31 cellular contexts compared by ENCODE assay signal in the genomic region with DNA sequence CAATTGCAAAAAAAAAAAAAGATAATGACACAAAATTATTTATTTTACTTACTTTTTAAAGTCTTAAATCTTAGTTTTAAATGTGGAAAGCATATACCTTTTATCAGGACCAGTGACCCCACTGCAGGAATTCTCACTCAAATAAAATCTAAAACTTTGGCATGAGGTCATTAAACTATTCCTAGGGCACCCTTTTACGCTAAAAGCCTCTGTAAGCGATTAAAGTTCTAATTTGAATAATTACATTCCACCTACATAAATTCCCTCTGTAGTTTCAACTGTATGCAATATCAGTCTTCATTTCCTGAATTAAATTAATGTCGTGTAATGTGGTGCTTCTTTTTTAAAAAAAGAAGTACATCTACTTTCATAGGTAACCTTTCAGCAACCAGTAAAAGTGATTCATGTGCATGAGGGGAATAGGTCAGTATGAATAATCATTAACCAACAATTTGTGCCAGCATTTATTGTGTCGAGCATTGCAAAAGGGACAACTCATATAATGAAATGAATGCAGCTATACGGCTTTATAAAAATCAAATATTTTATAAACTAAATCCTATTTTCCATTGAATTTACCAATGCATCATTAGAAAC. TPM values are rescaled to one million over a fixed set of nuclear protein-coding genes. Genes with fewer than 3 reads are reported as not detected.
DNase-seq lines count a peak whose midpoint lies in the region; ATAC-seq, FAIRE-seq and TF ChIP-seq lines count a peak whose summit lies in the region.
"Had no signal": no experiment of that assay in that cellular context is flagged by ENCODE, and none has a peak within 500 bp of the region (broad histone marks: within the 10 kb centered on the region; RNA-seq: fewer than 3 reads in every experiment).

No MANE protein-coding gene starts in this region.

- intact Hi-C loops in body of pancreas (cut with DNase I) (no loop called here), kidney (cut with DNase I) (no loop called here)

- no peaks in the 10 kb centered on the region for H3K27me3 ChIP-seq in body of pancreas
- H3K27me3 ChIP-seq: esophagus squamous epithelium, left lung, MG63, right atrium auricular region, tibial artery had no signal

- ATAC-seq in body of pancreas = peak; percentile 55
- peak; percentile 31 to 54 for ATAC-seq in stimulated activated naive B cell treated with anti-CD40 and anti-IgM and Interleukin-4, amounts not matched to agents 10 μg/mL and 1 μg/mL and 100 μg/mL, for 72 hours (replicated peaks)
- ATAC-seq in HG03442 (IDR thresholded peaks at IDR 0.05; ENCODE audit: unreplicated experiment) = no peak
- ATAC-seq: GM23338, left lung had no signal

- H3K27me3 Mint-ChIP-seq in stimulated activated naive B cell treated with anti-CD40 and anti-IgM and Interleukin-4, amounts not matched to agents 10 μg/mL and 1 μg/mL and 100 μg/mL, for 72 hours = no peaks in the 10 kb centered on the region
- H3K27me3 Mint-ChIP-seq: activated CD4-positive, alpha-beta memory T cell treated with anti-CD3 and anti-CD28 coated beads, Interleukin-2, amount 10 ng/mL, durations not matched to agents 7 days and 5 days; central memory CD8-positive, alpha-beta T cell had no signal

- TF ChIP-seq CTCF in body of pancreas (IDR thresholded peaks at IDR 0.05) (no peak), kidney (IDR thresholded peaks at IDR 0.05; ENCODE audit: borderline replicate concordance, extremely low read depth, insufficient read depth) (no peak)

- H3K4me1 ChIP-seq in body of pancreas = peaks cover 6% of the 10 kb centered on the region
- no peaks in the 10 kb centered on the region for H3K4me1 ChIP-seq in kidney (ENCODE audit: control insufficient read depth in 1 of 2, insufficient read depth in 1 of 2, low read depth in 1 of 2, low read length in 2 of 2)
- H3K4me1 ChIP-seq: Caco-2, esophagus squamous epithelium, left lung, parathyroid adenoma, right atrium auricular region, tibial artery had no signal

- H3K4me1 Mint-ChIP-seq in stimulated activated naive B cell treated with anti-CD40 and anti-IgM and Interleukin-4, amounts not matched to agents 10 μg/mL and 1 μg/mL and 100 μg/mL, for 72 hours = peaks cover 0 to 15% of the 10 kb centered on the region in 2 donors
- H3K4me1 Mint-ChIP-seq: activated CD4-positive, alpha-beta memory T cell treated with anti-CD3 and anti-CD28 coated beads, Interleukin-2, amount 10 ng/mL, durations not matched to agents 7 days and 5 days; central memory CD8-positive, alpha-beta T cell; endodermal cell; GM23338 had no signal

- FAIRE-seq in kidney (lab: Jason Lieb, UNC) = peak; percentile 95
- FAIRE-seq: frontal cortex, GM18507 had no signal

- H3K27ac Mint-ChIP-seq in stimulated activated naive B cell treated with anti-CD40 and anti-IgM and Interleukin-4, amounts not matched to agents 10 μg/mL and 1 μg/mL and 100 μg/mL, for 72 hours = no peak overlapping the region
- H3K27ac Mint-ChIP-seq: activated CD4-positive, alpha-beta memory T cell treated with anti-CD3 and anti-CD28 coated beads, Interleukin-2, amount 10 ng/mL, durations not matched to agents 7 days and 5 days; activated T-helper 1 cell treated with anti-CD3 and anti-CD28 coated beads, Interleukin-12 subunit alpha, Interleukin-12 subunit beta, Interleukin-2, Interleukin-4 antibody, amounts not matched to agents 30 ng/mL and 10 ng/mL and 1 ng/mL, durations not matched to agents 14 hours and 24 hours and 36 hours; endodermal cell; GM23338 had no signal

- H3K36me3 ChIP-seq in body of pancreas (replicated peaks in 1 of 2; ENCODE audit: insufficient read depth in 1 of 2, low read depth in 2 of 2) = no peaks in the 10 kb centered on the region
- no peaks in the 10 kb centered on the region for H3K36me3 ChIP-seq in kidney (ENCODE audit: control insufficient read depth in 1 of 2, insufficient read depth in 2 of 2, low read length in 2 of 2)
- H3K36me3 ChIP-seq: MG63 had no signal

- no peak overlapping the region for H3K9ac ChIP-seq in kidney (ENCODE audit: low read length in 2 of 2)
- H3K9ac ChIP-seq: parathyroid adenoma had no signal

- no peak overlapping the region for H3K27ac ChIP-seq in body of pancreas
- peak overlapping the region in 1 of 2 donors; percentile 54 for H3K27ac ChIP-seq in kidney (ENCODE audit: low read depth in 2 of 2, low read length in 2 of 2)
- H3K27ac ChIP-seq: C4-2B, esophagus squamous epithelium, left lung, parathyroid adenoma, right atrium auricular region, tibial artery had no signal

- H3K4me3 Mint-ChIP-seq in stimulated activated naive B cell treated with anti-CD40 and anti-IgM and Interleukin-4, amounts not matched to agents 10 μg/mL and 1 μg/mL and 100 μg/mL, for 72 hours = no peak overlapping the region
- H3K4me3 Mint-ChIP-seq: activated CD4-positive, alpha-beta memory T cell treated with anti-CD3 and anti-CD28 coated beads, Interleukin-2, amount 10 ng/mL, durations not matched to agents 7 days and 5 days; activated T-helper 1 cell treated with anti-CD3 and anti-CD28 coated beads, Interleukin-12 subunit alpha, Interleukin-12 subunit beta, Interleukin-2, Interleukin-4 antibody, amounts not matched to agents 30 ng/mL and 10 ng/mL and 1 ng/mL, durations not matched to agents 14 hours and 24 hours and 36 hours; central memory CD8-positive, alpha-beta T cell; endodermal cell; GM23338 had no signal

- 53 to 59% methylated on average over 5 of the region's 5 CpGs for WGBS in body of pancreas, 2 donors

- DNase-seq in HT-29 (ENCODE audit: low spot score) (peak; percentile 73), body of pancreas (no peak), kidney (no peak), DMS114 treated with DMSO at 0.1 percent for 48 hours (lab: John Stamatoyannopoulos, UW; ENCODE audit: unreplicated experiment) (no peak)
- DNase-seq in stimulated activated naive B cell treated with anti-CD40 and anti-IgM and Interleukin-4, amounts not matched to agents 10 μg/mL and 1 μg/mL and 100 μg/mL, for 72 hours = no peak
- no peak for DNase-seq in stimulated activated CD4-positive, alpha-beta T cell treated with anti-CD3 and anti-CD28 coated beads, Interleukin-1b, Interleukin-23, amount 100 ng/mL, for 48 hours
- DNase-seq: activated CD4-positive, alpha-beta memory T cell treated with anti-CD3 and anti-CD28 coated beads, Interleukin-2, amount 10 ng/mL, durations not matched to agents 7 days and 5 days; activated CD4-positive, alpha-beta T cell treated with anti-CD3 and anti-CD28 coated beads for 1 hour; activated CD8-positive, alpha-beta memory T cell treated with anti-CD3 and anti-CD28 coated beads, Interleukin-2, amount 50 U/mL, for 4 hours; activated naive CD4-positive, alpha-beta T cell treated with Interleukin-2 at 50 U/mL for 16 hours; Caco-2; DND-41; endodermal cell; esophagus squamous epithelium; left lung; mesendoderm; MG63; NCI-H1930; NCI-H524 treated with DMSO at 0.1 percent for 48 hours; Right ventricle myocardium superior; stimulated activated CD4-positive, alpha-beta T cell treated with anti-CD3 and anti-CD28 coated beads, Interleukin-2, amount 100 ng/mL, for 24 hours; tibial artery had no signal

- H3K9me3 Mint-ChIP-seq in stimulated activated naive B cell treated with anti-CD40 and anti-IgM and Interleukin-4, amounts not matched to agents 10 μg/mL and 1 μg/mL and 100 μg/mL, for 72 hours = peaks cover 6 to 11% of the 10 kb centered on the region in 2 donors
- H3K9me3 Mint-ChIP-seq: activated CD4-positive, alpha-beta memory T cell treated with anti-CD3 and anti-CD28 coated beads, Interleukin-2, amount 10 ng/mL, durations not matched to agents 7 days and 5 days; activated T-helper 1 cell treated with anti-CD3 and anti-CD28 coated beads, Interleukin-12 subunit alpha, Interleukin-12 subunit beta, Interleukin-2, Interleukin-4 antibody, amounts not matched to agents 30 ng/mL and 10 ng/mL and 1 ng/mL, durations not matched to agents 14 hours and 24 hours and 36 hours; central memory CD8-positive, alpha-beta T cell; endodermal cell; GM23338 had no signal

- no peak for TF ChIP-seq POLR2A in body of pancreas (IDR thresholded peaks at IDR 0.05)

- H3K36me3 Mint-ChIP-seq in stimulated activated naive B cell treated with anti-CD40 and anti-IgM and Interleukin-4, amounts not matched to agents 10 μg/mL and 1 μg/mL and 100 μg/mL, for 72 hours = peaks cover 37 to 45% of the 10 kb centered on the region in 2 donors

- H3K9me3 ChIP-seq in body of pancreas = peaks cover 0 to 6% (median 0%) of the 10 kb centered on the region in 3 donors
- peaks cover 0 to 6% of the 10 kb centered on the region in 2 donors for H3K9me3 ChIP-seq in kidney (ENCODE audit: control insufficient read depth in 1 of 2, low read length in 2 of 2)
- H3K9me3 ChIP-seq: Caco-2, MG63 had no signal

- H3K4me3 ChIP-seq in body of pancreas = no peak overlapping the region
- no peak overlapping the region for H3K4me3 ChIP-seq in kidney (ENCODE audit: low read length in 2 of 2)
- H3K4me3 ChIP-seq: esophagus squamous epithelium, GM23338, left lung, MG63, right atrium auricular region, tibial artery had no signal

RNA-seq across cellular contexts. Expression of a gene that starts 44.8 kb away (rescaled TPM):
- 5.3 and 8.2 TPM in 2 replicates for total RNA-seq in HT-29 (2014; rRNA removed; shearing (Covaris generic))
- 10 to 100 TPM; 10.5 to 17.4 TPM for total RNA-seq in body of pancreas
- total RNA-seq in kidney = 46.4 TPM
- polyA plus RNA-seq in kidney (ENCODE audit: insufficient read depth, low read depth, low replicate concordance) = 52.1 TPM
